In the genomic region with DNA sequence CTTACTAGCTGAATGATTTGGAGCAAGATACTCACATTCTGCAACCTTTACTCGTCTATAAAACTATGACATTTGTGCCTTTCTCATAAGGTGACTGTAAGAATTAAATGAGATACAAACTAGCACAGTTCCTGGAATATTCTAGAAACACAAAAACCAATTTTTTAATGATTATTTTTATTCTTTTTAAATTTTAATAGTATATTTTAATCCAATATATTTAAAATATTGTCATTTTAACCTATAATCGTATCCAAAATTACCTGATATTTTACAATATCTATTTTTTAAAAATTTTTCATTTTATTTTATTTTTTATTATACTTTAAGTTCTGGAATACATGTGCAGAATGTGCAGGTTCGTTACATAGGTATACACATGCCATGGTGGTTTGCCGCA, we compare ENCODE assay signal across 7 cellular contexts.
"Had no signal": no experiment of that assay in that cellular context is flagged by ENCODE, and none has a peak within 500 bp of the region (broad histone marks: within the 10 kb centered on the region; RNA-seq: fewer than 3 reads in every experiment).

No MANE protein-coding gene starts in this region.

- DNase-seq: H7, HFFc6, KBM-7 had no signal

- FAIRE-seq: H1, HepG2 had no signal

- ATAC-seq: GM23338, HCT116, HepG2 had no signal
